1 cellular context compared by ENCODE assay signal in the genomic region with DNA sequence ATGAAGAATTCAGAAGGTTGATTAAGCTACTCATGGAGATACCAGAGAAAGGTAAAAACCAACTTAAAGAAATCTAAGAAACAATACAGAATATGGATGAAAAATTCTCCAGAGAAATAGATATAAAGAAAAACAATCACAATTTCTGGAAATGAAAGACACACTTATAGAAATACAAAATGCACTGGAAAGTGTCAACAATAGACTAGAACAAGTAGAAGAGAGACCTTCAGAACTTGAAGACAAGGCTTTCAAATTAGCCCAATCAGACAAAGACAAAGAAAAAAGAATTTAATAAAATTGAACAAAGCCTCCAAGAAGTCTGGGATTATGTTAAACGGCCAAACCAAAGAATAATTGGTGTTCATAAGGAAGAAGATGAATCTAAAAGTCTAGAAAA.
TF ChIP-seq lines count a peak whose summit lies in the region.

No MANE protein-coding gene starts in this region.

TF ChIP-seq in K562, 482 proteins besides CTCF, POLR2A, EP300 and RAD21 (continued from another document):
- TF ChIP-seq, protein P1, sequence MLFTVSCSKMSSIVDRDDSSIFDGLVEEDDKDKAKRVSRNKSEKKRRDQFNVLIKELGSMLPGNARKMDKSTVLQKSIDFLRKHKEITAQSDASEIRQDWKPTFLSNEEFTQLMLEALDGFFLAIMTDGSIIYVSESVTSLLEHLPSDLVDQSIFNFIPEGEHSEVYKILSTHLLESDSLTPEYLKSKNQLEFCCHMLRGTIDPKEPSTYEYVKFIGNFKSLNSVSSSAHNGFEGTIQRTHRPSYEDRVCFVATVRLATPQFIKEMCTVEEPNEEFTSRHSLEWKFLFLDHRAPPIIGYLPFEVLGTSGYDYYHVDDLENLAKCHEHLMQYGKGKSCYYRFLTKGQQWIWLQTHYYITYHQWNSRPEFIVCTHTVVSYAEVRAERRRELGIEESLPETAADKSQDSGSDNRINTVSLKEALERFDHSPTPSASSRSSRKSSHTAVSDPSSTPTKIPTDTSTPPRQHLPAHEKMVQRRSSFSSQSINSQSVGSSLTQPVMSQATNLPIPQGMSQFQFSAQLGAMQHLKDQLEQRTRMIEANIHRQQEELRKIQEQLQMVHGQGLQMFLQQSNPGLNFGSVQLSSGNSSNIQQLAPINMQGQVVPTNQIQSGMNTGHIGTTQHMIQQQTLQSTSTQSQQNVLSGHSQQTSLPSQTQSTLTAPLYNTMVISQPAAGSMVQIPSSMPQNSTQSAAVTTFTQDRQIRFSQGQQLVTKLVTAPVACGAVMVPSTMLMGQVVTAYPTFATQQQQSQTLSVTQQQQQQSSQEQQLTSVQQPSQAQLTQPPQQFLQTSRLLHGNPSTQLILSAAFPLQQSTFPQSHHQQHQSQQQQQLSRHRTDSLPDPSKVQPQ (CRISPR knock-in tag; IDR thresholded peaks at IDR 0.05; ENCODE audit: borderline replicate concordance): no peak
- TF ChIP-seq ZBED1 (IDR thresholded peaks at IDR 0.05) (no peak), ZNF444 (CRISPR knock-in tag; IDR thresholded peaks at IDR 0.05) (no peak), TRIM24 (IDR thresholded peaks at IDR 0.05) (0 out of 4 replicates have a peak, but pooled peaks of 1 of the 2 experiments have one; percentile 18), TRIM28 (IDR thresholded peaks at IDR 0.05) (peak; percentile 43; the same call in 1 of the 2 replicates)
